ENCODE assay signal across 7 cellular contexts in the genomic region with DNA sequence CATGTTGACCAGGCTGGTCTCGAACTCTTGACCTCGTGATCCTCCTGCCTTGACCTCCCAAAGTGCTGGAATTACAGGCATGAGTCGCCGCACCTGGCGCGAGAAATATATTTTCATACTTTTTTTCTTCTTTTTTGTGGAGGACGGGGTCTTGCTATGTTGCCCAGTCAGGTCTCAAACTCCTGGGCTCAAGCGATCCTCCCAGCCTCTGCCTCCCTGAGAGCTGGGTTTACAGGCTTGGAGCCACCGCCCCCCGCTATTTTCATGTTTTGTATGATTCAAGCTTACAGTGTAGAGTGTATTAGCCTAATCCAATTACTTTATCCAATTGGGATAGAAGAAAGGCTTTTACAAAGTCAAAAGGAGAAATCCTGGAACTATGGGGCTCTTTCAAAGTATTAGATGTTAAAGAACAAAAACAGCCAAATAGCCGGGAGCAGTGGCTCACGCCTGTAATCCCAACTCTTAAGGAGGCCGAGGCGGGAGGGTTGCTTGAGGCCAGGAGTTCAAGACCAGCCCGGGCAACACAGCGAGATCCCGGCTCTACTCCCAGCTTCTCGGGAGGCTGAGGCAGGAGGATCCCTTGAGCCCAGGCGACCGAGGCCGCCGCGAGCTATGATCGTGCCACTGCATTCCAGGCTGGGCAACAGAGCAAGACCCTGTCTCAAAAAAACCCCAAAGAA. TPM values are rescaled to one million over a fixed set of nuclear protein-coding genes. Genes with fewer than 3 reads are reported as not detected.
DNase-seq lines count a peak whose midpoint lies in the region; ATAC-seq and TF ChIP-seq lines count a peak whose summit lies in the region.

No MANE protein-coding gene starts in this region.

- H3K36me3 Mint-ChIP-seq in HFFc6 (ENCODE audit: low read depth): peaks cover 12% of the 10 kb centered on the region; the same call in 1 of the 2 replicates
- H3K36me3 Mint-ChIP-seq in activated T-cell treated with anti-CD3 and anti-CD28 coated beads, Interleukin-2, amount 50 U/mL, for 72 hours (ENCODE audit: insufficient read depth in 2 of 2): peaks cover 11 to 16% of the 10 kb centered on the region in 2 donors
- peaks cover 10% of the 10 kb centered on the region for H3K36me3 Mint-ChIP-seq in stimulated activated memory B cell treated with anti-CD40 and anti-IgM and Interleukin-4, amounts not matched to agents 10 μg/mL and 1 μg/mL and 100 μg/mL, for 72 hours

- H3K9me3 Mint-ChIP-seq in HFFc6: no peaks in the 10 kb centered on the region
- peaks cover 0 to 2% of the 10 kb centered on the region in 2 donors for H3K9me3 Mint-ChIP-seq in activated T-cell treated with anti-CD3 and anti-CD28 coated beads, Interleukin-2, amount 50 U/mL, for 72 hours
- peaks cover 2% of the 10 kb centered on the region for H3K9me3 Mint-ChIP-seq in stimulated activated memory B cell treated with anti-CD40 and anti-IgM and Interleukin-4, amounts not matched to agents 10 μg/mL and 1 μg/mL and 100 μg/mL, for 72 hours

- H3K27ac Mint-ChIP-seq in HFFc6: peak overlapping the region; percentile 92
- H3K27ac Mint-ChIP-seq in activated T-cell treated with anti-CD3 and anti-CD28 coated beads, Interleukin-2, amount 50 U/mL, for 72 hours: peak overlapping the region; percentile 98
- peak overlapping the region; percentile 91 for H3K27ac Mint-ChIP-seq in stimulated activated memory B cell treated with anti-CD40 and anti-IgM and Interleukin-4, amounts not matched to agents 10 μg/mL and 1 μg/mL and 100 μg/mL, for 72 hours

- H3K27me3 Mint-ChIP-seq in HFFc6 (ENCODE audit: insufficient read depth): peaks cover 7% of the 10 kb centered on the region
- no peaks in the 10 kb centered on the region for H3K27me3 Mint-ChIP-seq in activated T-cell treated with anti-CD3 and anti-CD28 coated beads, Interleukin-2, amount 50 U/mL, for 72 hours (ENCODE audit: low read depth)
- H3K27me3 Mint-ChIP-seq in stimulated activated memory B cell treated with anti-CD40 and anti-IgM and Interleukin-4, amounts not matched to agents 10 μg/mL and 1 μg/mL and 100 μg/mL, for 72 hours: no peaks in the 10 kb centered on the region

- no peaks in the 10 kb centered on the region for H3K27me3 ChIP-seq in layer of hippocampus (ENCODE audit: control insufficient read depth, insufficient read depth, low read length)

- DNase-seq in HFFc6 (no peak), C1 segment of cervical spinal cord (lab: John Stamatoyannopoulos, UW) (no peak), NCI-H748 treated with DMSO at 0.1 percent for 48 hours (lab: John Stamatoyannopoulos, UW) (no peak)
- DNase-seq in activated T-cell treated with anti-CD3 and anti-CD28 coated beads, Interleukin-2, amount 50 U/mL, for 72 hours: no peak

- peak overlapping the region; percentile 99 for H3K27ac ChIP-seq in layer of hippocampus (ENCODE audit: low read depth, low read length)

- no peak for ATAC-seq in activated T-cell treated with anti-CD3 and anti-CD28 coated beads, Interleukin-2, amount 50 U/mL, for 72 hours (replicated peaks in 1 of 2)
- no peak for ATAC-seq in stimulated activated memory B cell treated with anti-CD40 and anti-IgM and Interleukin-4, amounts not matched to agents 10 μg/mL and 1 μg/mL and 100 μg/mL, for 72 hours
- ATAC-seq in GM21360 (IDR thresholded peaks at IDR 0.05; ENCODE audit: unreplicated experiment): no peak

- TF ChIP-seq CTCF in HFFc6 (IDR thresholded peaks at IDR 0.05): no peak

- peaks cover 58% of the 10 kb centered on the region for H3K4me1 Mint-ChIP-seq in HFFc6 (ENCODE audit: low read depth)
- H3K4me1 Mint-ChIP-seq in activated T-cell treated with anti-CD3 and anti-CD28 coated beads, Interleukin-2, amount 50 U/mL, for 72 hours (ENCODE audit: low read depth): peaks cover 65% of the 10 kb centered on the region
- H3K4me1 Mint-ChIP-seq in stimulated activated memory B cell treated with anti-CD40 and anti-IgM and Interleukin-4, amounts not matched to agents 10 μg/mL and 1 μg/mL and 100 μg/mL, for 72 hours: peaks cover 64% of the 10 kb centered on the region

- peak overlapping the region; percentile 81 for H3K4me3 Mint-ChIP-seq in HFFc6
- peak overlapping the region; percentile 93 to 94 for H3K4me3 Mint-ChIP-seq in activated T-cell treated with anti-CD3 and anti-CD28 coated beads, Interleukin-2, amount 50 U/mL, for 72 hours
- H3K4me3 Mint-ChIP-seq in stimulated activated memory B cell treated with anti-CD40 and anti-IgM and Interleukin-4, amounts not matched to agents 10 μg/mL and 1 μg/mL and 100 μg/mL, for 72 hours: peak overlapping the region; percentile 94

RNA-seq across cellular contexts. Expression of gene MAP1LC3B, which starts 1.4 kb away (rescaled TPM):
- total RNA-seq in HFFc6 (2021; fragmentation: NEBNext Ultra II Directional; extraction: Animal tissue kit (Norgen Biotek cat#: 25700)): 100 to 1,000 TPM in 2 of 6 experiments, 10 to 100 TPM in 4; 81.3 to 112 (median 85.4) TPM
- total RNA-seq in activated T-cell treated with anti-CD3 and anti-CD28 coated beads, Interleukin-2, amount 50 U/mL, for 72 hours: 100 to 1,000 TPM; 116 to 146 TPM

RNA-seq across cellular contexts. Expression of gene FBXO31, which starts 7.2 kb away (rescaled TPM):
- total RNA-seq in HFFc6 (2021; fragmentation: NEBNext Ultra II Directional; extraction: Animal tissue kit (Norgen Biotek cat#: 25700)): 10 to 100 TPM; 23.0 to 30.0 (median 25.1) TPM
- 10 to 100 TPM; 33.7 to 36.8 TPM for total RNA-seq in activated T-cell treated with anti-CD3 and anti-CD28 coated beads, Interleukin-2, amount 50 U/mL, for 72 hours
